In genomic region chr18:52874774-52875173, GRCh38 we compare ENCODE assay signal across 3 cellular contexts.
"Had no signal": no experiment of that assay in that cellular context is flagged by ENCODE, and none has a peak within 500 bp of the region (broad histone marks: within the 10 kb centered on the region; RNA-seq: fewer than 3 reads in every experiment).

No MANE protein-coding gene starts in this region.

- H3K4me3 ChIP-seq: GM12878 had no signal

- DNase-seq: GDM1, GF-D8 had no signal

- ATAC-seq: GM12878 had no signal
